ENCODE assay signal across 8 cellular contexts in the genomic region with DNA sequence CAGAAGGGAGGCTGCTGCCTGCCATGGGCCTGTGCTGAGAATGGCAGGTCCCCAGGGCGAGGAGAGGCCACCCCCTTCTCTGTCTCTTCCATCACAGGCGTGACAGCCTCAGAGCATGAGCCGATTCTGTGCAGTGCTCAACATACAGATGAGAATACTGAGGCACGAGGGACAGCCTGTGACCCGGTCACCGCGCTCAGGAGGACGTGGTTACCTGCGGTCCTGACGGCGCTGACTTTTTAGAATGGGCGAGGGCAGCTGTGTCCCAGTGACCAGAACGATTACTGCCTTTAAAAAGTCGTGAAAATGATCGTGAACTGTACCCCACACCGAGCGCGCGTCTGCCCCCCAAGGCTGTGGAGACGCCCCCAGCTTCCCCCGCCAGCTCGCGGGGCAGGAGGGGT. TPM values are rescaled to one million over a fixed set of nuclear protein-coding genes. Genes with fewer than 3 reads are reported as not detected.
DNase-seq lines count a peak whose midpoint lies in the region; ATAC-seq, FAIRE-seq and TF ChIP-seq lines count a peak whose summit lies in the region.
"Not testable (repeated sequence)": the region's sequence is repeated elsewhere in the genome, so short reads cannot be mapped to it uniquely, and the experiment has no call there.

No MANE protein-coding gene starts in this region.

- POLR2A ChIA-PET in BJ (lab: Charles Lee) = not testable (repeated sequence)
- POLR2A ChIA-PET in naive thymus-derived CD8-positive, alpha-beta T cell (lab: Charles Lee) = interaction anchor here (2.1 kb wide), 1 partner anchor 63 kb away, joined by 9 read pairs; the partner anchor contains the start of gene NAGPA

- H3K9me3 Mint-ChIP-seq in naive thymus-derived CD8-positive, alpha-beta T cell = not testable (repeated sequence)

- CTCF ChIA-PET in BJ (lab: Yijun Ruan, JAX) = not testable (repeated sequence)

- H3K27me3 ChIP-seq in BJ (ENCODE audit: control insufficient read depth, insufficient read depth, low read length); HUES6 (ENCODE audit: control insufficient read depth, insufficient read depth, low read length); bronchial epithelial cell (ENCODE audit: control insufficient read depth, insufficient read depth, low read length): not testable (repeated sequence)

- H3K4me1 Mint-ChIP-seq in naive thymus-derived CD8-positive, alpha-beta T cell = peaks cover 5 to 22% (median 18%) of the 10 kb centered on the region in 4 donors

- H3K27me3 Mint-ChIP-seq in naive thymus-derived CD8-positive, alpha-beta T cell = not testable (repeated sequence)

- FAIRE-seq in bronchial epithelial cell (lab: Jason Lieb, UNC) = not testable (repeated sequence)

- not testable (repeated sequence) for TF ChIP-seq CTCF in BJ (IDR thresholded peaks at IDR 0.05; ENCODE audit: insufficient read depth, low read depth, low read length); bronchial epithelial cell (IDR thresholded peaks at IDR 0.05; ENCODE audit: insufficient read depth, low read length, severe bottlenecking)

- peak overlapping the region; percentile 74 for H3K4me3 ChIP-seq in BJ (ENCODE audit: low read depth, low read length)
- H3K4me3 ChIP-seq in HUES6 (ENCODE audit: low read depth, low read length) = peak overlapping the region; percentile 84
- H3K4me3 ChIP-seq in bronchial epithelial cell (ENCODE audit: low read depth, low read length) = peak overlapping the region; percentile 66

- peak overlapping the region; percentile 88 to 94 (median 90) for H3K4me3 Mint-ChIP-seq in naive thymus-derived CD8-positive, alpha-beta T cell

- not testable (repeated sequence) for ATAC-seq in left cardiac atrium
- peak in 1 of 2 donors; percentile 2 for ATAC-seq in naive thymus-derived CD8-positive, alpha-beta T cell

- not testable (repeated sequence) for H3K36me3 Mint-ChIP-seq in naive thymus-derived CD8-positive, alpha-beta T cell

- H3K9ac ChIP-seq in HUES6 (ENCODE audit: low read length) = peak overlapping the region; percentile 86

- not testable (repeated sequence) for H3K4me1 ChIP-seq in HUES6 (ENCODE audit: control insufficient read depth, insufficient read depth, low read length)

- H3K27ac Mint-ChIP-seq in naive thymus-derived CD8-positive, alpha-beta T cell = peak overlapping the region; percentile 77 to 98 (median 95)

- intact Hi-C loops in left cardiac atrium (cut with DNase I) = not testable (repeated sequence)

- not testable (repeated sequence) for DNase-seq in BJ (ENCODE audit: low read depth)
- DNase-seq in RKO (ENCODE audit: low spot score) = peak; percentile 60
- DNase-seq in activated CD8-positive, alpha-beta memory T cell treated with anti-CD3 and anti-CD28 coated beads for 48 hours (ENCODE audit: low read depth in 2 of 3, low spot score in 2 of 3) = peak in 2 of 3 experiments; percentile 8 to 16
- DNase-seq in bronchial epithelial cell (ENCODE audit: low read depth) = peak; percentile 6
- peak; percentile 44 for DNase-seq in left cardiac atrium
- DNase-seq in naive thymus-derived CD8-positive, alpha-beta T cell = peak; percentile 8 to 73 (median 48)
- peak; percentile 9 to 21 (median 11) for DNase-seq in stimulated activated CD4-positive, alpha-beta T cell treated with anti-CD3 and anti-CD28 coated beads, TNF-alpha, amount 100 ng/mL, for 4 hours (ENCODE audit: low read depth in 3 of 3)

- H3K36me3 ChIP-seq in BJ (ENCODE audit: control insufficient read depth, insufficient read depth, low read length); HUES6 (ENCODE audit: control insufficient read depth, insufficient read depth, low read length); bronchial epithelial cell (ENCODE audit: control insufficient read depth, insufficient read depth, low read length): not testable (repeated sequence)

- peak overlapping the region; percentile 47; the same call in 1 of the 2 replicates for H3K27ac ChIP-seq in HUES6 (ENCODE audit: low read depth, low read length)

- not testable (repeated sequence) for H3K9me3 ChIP-seq in HUES6 (ENCODE audit: control insufficient read depth, insufficient read depth, low read depth, low read length)

RNA-seq across cellular contexts. Expression of gene EEF2KMT, which starts 0.5 kb away (rescaled TPM):
- 6.5 and 8.5 TPM in 2 replicates for polyA plus RNA-seq in BJ (2011; rRNA removed)
- 5.8 and 8.4 TPM in 2 replicates for polyA minus RNA-seq in BJ (2011; rRNA and poly(A)+ RNA removed)
- total RNA-seq in bronchial epithelial cell (12.3 and 16.6 TPM in 2 replicates), left cardiac atrium (1 to 10 TPM; 5.4 to 7.5 TPM)
- total RNA-seq in naive thymus-derived CD8-positive, alpha-beta T cell = 10 to 100 TPM; 11.5 to 11.8 TPM
- polyA plus RNA-seq in naive thymus-derived CD8-positive, alpha-beta T cell = 10 to 100 TPM; 11.6 to 20.3 (median 12.6) TPM

RNA-seq across cellular contexts. Expression of gene ALG1, which starts 25.4 kb away (rescaled TPM):
- polyA plus RNA-seq in BJ (2011; rRNA removed) = 55.8 and 63.1 TPM in 2 replicates
- polyA minus RNA-seq in BJ (2011; rRNA and poly(A)+ RNA removed) = 36.4 and 73.6 TPM in 2 replicates
- total RNA-seq in bronchial epithelial cell (16.4 and 20.5 TPM in 2 replicates), left cardiac atrium (10 to 100 TPM; 11.0 to 11.8 TPM)
- 10 to 100 TPM; 22.8 to 27.6 TPM for total RNA-seq in naive thymus-derived CD8-positive, alpha-beta T cell
- 10 to 100 TPM; 23.3 to 25.1 (median 24.3) TPM for polyA plus RNA-seq in naive thymus-derived CD8-positive, alpha-beta T cell

RNA-seq across cellular contexts. Expression of gene C16orf89, which starts 31.3 kb away (rescaled TPM):
- not detected in 2 replicates for polyA plus RNA-seq in BJ (2011; rRNA removed)
- polyA minus RNA-seq in BJ (2011; rRNA and poly(A)+ RNA removed) = not detected in 2 replicates
- not detected in 2 replicates for total RNA-seq in bronchial epithelial cell
- 10 to 100 TPM in 1 of 2 donors, 1 to 10 TPM in 1; 6.6 to 19.4 TPM for total RNA-seq in left cardiac atrium
- total RNA-seq in naive thymus-derived CD8-positive, alpha-beta T cell = not detected
- not detected for polyA plus RNA-seq in naive thymus-derived CD8-positive, alpha-beta T cell
